ENCODE assay signal across 14 cellular contexts in the genomic region with DNA sequence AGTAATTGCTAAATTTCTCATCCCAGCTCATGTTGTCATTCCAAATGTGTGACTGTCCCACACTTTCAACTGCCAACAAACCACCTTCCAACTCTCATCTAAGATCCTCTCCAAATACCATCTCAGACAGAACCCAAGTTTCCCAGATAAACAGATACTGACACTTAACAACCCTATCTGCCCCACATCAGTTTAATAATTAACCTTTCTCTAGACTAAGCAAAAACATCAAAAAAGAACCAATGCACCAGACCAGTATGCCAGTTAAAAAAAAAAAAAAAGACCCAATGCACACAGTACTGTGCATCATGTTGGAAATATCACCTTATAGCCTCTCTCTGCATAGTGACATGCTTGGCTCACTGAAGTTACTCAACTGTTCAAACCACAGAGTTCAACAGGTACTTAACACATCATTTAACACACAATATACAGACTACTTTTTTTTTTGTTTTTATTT. TPM values are rescaled to one million over a fixed set of nuclear protein-coding genes. Genes with fewer than 3 reads are reported as not detected.
DNase-seq lines count a peak whose midpoint lies in the region; ATAC-seq and TF ChIP-seq lines count a peak whose summit lies in the region.
"Had no signal": no experiment of that assay in that cellular context is flagged by ENCODE, and none has a peak within 500 bp of the region (broad histone marks: within the 10 kb centered on the region; RNA-seq: fewer than 3 reads in every experiment).

No MANE protein-coding gene starts in this region.

- DNase-seq in EH (ENCODE audit: low read depth) (peak; percentile 68), IMR-90 (peak; percentile 18), epithelial cell of prostate (ENCODE audit: low read depth, low spot score) (peak; percentile 60), renal cortical epithelial cell (ENCODE audit: low read depth) (peak; percentile 90), RKO (ENCODE audit: low spot score) (no peak), T-helper 9 cell (no peak)
- DNase-seq in activated T-helper 2 cell treated with anti-CD3 and anti-CD28 coated beads, Interferon-gamma antibody, Interleukin-2, Interleukin-4, amounts not matched to agents 10 μg/mL and 5 μg/mL and 100 μg/mL, durations not matched to agents 14 hours and 24 hours and 36 hours (ENCODE audit: low spot score) = no peak
- DNase-seq: foreskin melanocyte, NCI-H2107, testis had no signal

- TF ChIP-seq RAD21 in IMR-90 (IDR thresholded peaks at IDR 0.05; ENCODE audit: low read length) = no peak

- no peak for TF ChIP-seq CTCF in IMR-90 (conservative IDR thresholded peaks at IDR 0.05; ENCODE audit: low read depth, low read length)

- H2AK5ac ChIP-seq in IMR-90 (ENCODE audit: low read depth, low read length) = no peak overlapping the region

- no peak overlapping the region for H3K56ac ChIP-seq in IMR-90 (ENCODE audit: extremely low read depth, insufficient read depth, low read length)

- H3K9me1 ChIP-seq in IMR-90 (ENCODE audit: insufficient read depth, low read length) = no peaks in the 10 kb centered on the region

- no peaks in the 10 kb centered on the region for H3K9me3 Mint-ChIP-seq in activated T-helper 2 cell treated with anti-CD3 and anti-CD28 coated beads, Interferon-gamma antibody, Interleukin-2, Interleukin-4, amounts not matched to agents 10 μg/mL and 5 μg/mL and 100 μg/mL, durations not matched to agents 14 hours and 24 hours and 36 hours
- H3K9me3 Mint-ChIP-seq: T-helper 1 cell treated with Interleukin-12 subunit alpha and Interleukin-12 subunit beta and Interleukin-4 antibody, amounts not matched to agents 30 μg/mL and 1 μg/mL, for 36 hours had no signal

- peaks cover 57% of the 10 kb centered on the region for H3K4me1 Mint-ChIP-seq in activated T-helper 2 cell treated with anti-CD3 and anti-CD28 coated beads, Interferon-gamma antibody, Interleukin-2, Interleukin-4, amounts not matched to agents 10 μg/mL and 5 μg/mL and 100 μg/mL, durations not matched to agents 14 hours and 24 hours and 36 hours (ENCODE audit: low read depth)

- H3K27ac Mint-ChIP-seq in activated T-helper 2 cell treated with anti-CD3 and anti-CD28 coated beads, Interferon-gamma antibody, Interleukin-2, Interleukin-4, amounts not matched to agents 10 μg/mL and 5 μg/mL and 100 μg/mL, durations not matched to agents 14 hours and 24 hours and 36 hours = no peak overlapping the region
- H3K27ac Mint-ChIP-seq: T-helper 1 cell treated with Interleukin-12 subunit alpha and Interleukin-12 subunit beta and Interleukin-4 antibody, amounts not matched to agents 30 μg/mL and 1 μg/mL, for 36 hours had no signal

- H3K23ac ChIP-seq in IMR-90 (ENCODE audit: low read depth, low read length) = no peak overlapping the region; the same call in 1 of the 2 replicates

- H4K91ac ChIP-seq in IMR-90 (ENCODE audit: insufficient read depth, low read depth, low read length) = no peak overlapping the region

- no peaks in the 10 kb centered on the region for H3K9me3 ChIP-seq in IMR-90 (ENCODE audit: control insufficient read depth, insufficient read depth, low read length)
- H3K9me3 ChIP-seq: testis had no signal

- no peak overlapping the region for H3K18ac ChIP-seq in IMR-90 (ENCODE audit: low read depth, low read length)

- H2AFZ ChIP-seq in IMR-90 (replicated peaks; ENCODE audit: low read length, poor library complexity) = no peak overlapping the region

- no peak overlapping the region for H4K5ac ChIP-seq in IMR-90 (ENCODE audit: low read depth, low read length)

- H2BK15ac ChIP-seq in IMR-90 (ENCODE audit: low read depth, low read length) = no peak overlapping the region

- POLR2A ChIA-PET in IMR-90 (lab: Charles Lee; ENCODE audit: unreplicated experiment) = no interaction called here

- no peak for ATAC-seq in IMR-90 (ENCODE audit: low read depth)
- ATAC-seq: sciatic nerve had no signal

- H3K14ac ChIP-seq in IMR-90 (replicated peaks; ENCODE audit: low read depth, low read length) = no peak overlapping the region

- peaks cover 10% of the 10 kb centered on the region in 2 experiments; a peak in 2 of 4 replicates for H3K79me1 ChIP-seq in IMR-90 (ENCODE audit: low read depth in 1 of 2, low read length in 2 of 2)

- no peaks in the 10 kb centered on the region for H3K27me3 Mint-ChIP-seq in activated T-helper 2 cell treated with anti-CD3 and anti-CD28 coated beads, Interferon-gamma antibody, Interleukin-2, Interleukin-4, amounts not matched to agents 10 μg/mL and 5 μg/mL and 100 μg/mL, durations not matched to agents 14 hours and 24 hours and 36 hours (ENCODE audit: low read depth)

- no TSS peak for BruUV-seq in IMR-90 (replicated peaks; lab: Mats Ljungman, UMichigan)

- H2BK120ac ChIP-seq in IMR-90 (ENCODE audit: low read depth, low read length) = no peak overlapping the region

- no peak overlapping the region for H3K27ac ChIP-seq in IMR-90 (ENCODE audit: insufficient read depth, low read length)
- H3K27ac ChIP-seq in epithelial cell of prostate = no peak overlapping the region
- H3K27ac ChIP-seq: coronary artery, KMS-11, testis had no signal

- dilution Hi-C loops in IMR-90 (cut with HindIII; ENCODE audit: low sequenced_read_pairs, unreplicated experiment) = no loop called here

- H3K4ac ChIP-seq in IMR-90 (ENCODE audit: low read depth, low read length) = no peak overlapping the region

- H4K20me1 ChIP-seq in IMR-90 (ENCODE audit: insufficient read depth, low read length) = no peaks in the 10 kb centered on the region; the same call in 1 of the 2 replicates

- in situ Hi-C loops in IMR-90 (cut with MboI; ENCODE audit: low sequenced_read_pairs) = no loop called here

- CTCF ChIA-PET in IMR-90 (lab: Yijun Ruan, JAX) = no interaction called here

- H2BK5ac ChIP-seq in IMR-90 (ENCODE audit: low read depth, low read length, poor library complexity, severe bottlenecking) = no peak overlapping the region

- H3K4me3 ChIP-seq in IMR-90 (ENCODE audit: insufficient read depth, low read depth, low read length) = no peak overlapping the region
- H3K4me3 ChIP-seq: coronary artery, testis had no signal

- no peak overlapping the region for H4K8ac ChIP-seq in IMR-90 (ENCODE audit: low read depth in 2 of 2, low read length in 2 of 2)

- H3K36me3 Mint-ChIP-seq in activated T-helper 2 cell treated with anti-CD3 and anti-CD28 coated beads, Interferon-gamma antibody, Interleukin-2, Interleukin-4, amounts not matched to agents 10 μg/mL and 5 μg/mL and 100 μg/mL, durations not matched to agents 14 hours and 24 hours and 36 hours (ENCODE audit: low read depth) = peaks cover 6% of the 10 kb centered on the region

- no peak overlapping the region for H3K9ac ChIP-seq in IMR-90 (ENCODE audit: low read depth, low read length)
- H3K9ac ChIP-seq: KMS-11 had no signal

- intact Hi-C loops in IMR-90 (cut with micrococcal nuclease) = no loop called here
- intact Hi-C loops in activated T-helper 2 cell treated with anti-CD3 and anti-CD28 coated beads, Interferon-gamma antibody, Interleukin-2, Interleukin-4, amounts not matched to agents 10 μg/mL and 5 μg/mL and 100 μg/mL, durations not matched to agents 14 hours and 24 hours and 36 hours (cut with micrococcal nuclease) = loop anchor here (5.0 kb wide), 1 partner anchor 108 kb away; no protein-coding TSS in a partner anchor

- H3K36me3 ChIP-seq in IMR-90 (ENCODE audit: control insufficient read depth, insufficient read depth, low read length) = no peaks in the 10 kb centered on the region

- H3K4me1 ChIP-seq in IMR-90 (ENCODE audit: control insufficient read depth, insufficient read depth, low read length) = no peaks in the 10 kb centered on the region

- H2BK20ac ChIP-seq in IMR-90 (ENCODE audit: low read depth, low read length) = no peak overlapping the region

- no peak overlapping the region for H3K4me3 Mint-ChIP-seq in activated T-helper 2 cell treated with anti-CD3 and anti-CD28 coated beads, Interferon-gamma antibody, Interleukin-2, Interleukin-4, amounts not matched to agents 10 μg/mL and 5 μg/mL and 100 μg/mL, durations not matched to agents 14 hours and 24 hours and 36 hours (ENCODE audit: low read depth)
- H3K4me3 Mint-ChIP-seq: T-helper 1 cell treated with Interleukin-12 subunit alpha and Interleukin-12 subunit beta and Interleukin-4 antibody, amounts not matched to agents 30 μg/mL and 1 μg/mL, for 36 hours had no signal

- no peak for TF ChIP-seq POLR2A in IMR-90 (IDR thresholded peaks at IDR 0.05; ENCODE audit: low read depth, low read length)

- H3K27me3 ChIP-seq in IMR-90 (ENCODE audit: control insufficient read depth, insufficient read depth, low read length) = no peaks in the 10 kb centered on the region; the same call in 1 of the 2 replicates
- H3K27me3 ChIP-seq: testis had no signal

- no peak overlapping the region for H2AK9ac ChIP-seq in IMR-90 (replicated peaks; ENCODE audit: low read depth, low read length, poor library complexity)

- H3K4me2 ChIP-seq in IMR-90 (ENCODE audit: low read depth, low read length) = no peak overlapping the region
- H3K4me2 ChIP-seq: KMS-11 had no signal

TF ChIP-seq in IMR-90, 13 proteins besides CTCF, POLR2A, EP300 and RAD21:
- TF ChIP-seq RFX5 (IDR thresholded peaks at IDR 0.05; ENCODE audit: low read depth, low read length) (no peak), MAZ (IDR thresholded peaks at IDR 0.05; ENCODE audit: borderline replicate concordance, low read depth, low read length) (no peak)
- TF ChIP-seq, protein P1, sequence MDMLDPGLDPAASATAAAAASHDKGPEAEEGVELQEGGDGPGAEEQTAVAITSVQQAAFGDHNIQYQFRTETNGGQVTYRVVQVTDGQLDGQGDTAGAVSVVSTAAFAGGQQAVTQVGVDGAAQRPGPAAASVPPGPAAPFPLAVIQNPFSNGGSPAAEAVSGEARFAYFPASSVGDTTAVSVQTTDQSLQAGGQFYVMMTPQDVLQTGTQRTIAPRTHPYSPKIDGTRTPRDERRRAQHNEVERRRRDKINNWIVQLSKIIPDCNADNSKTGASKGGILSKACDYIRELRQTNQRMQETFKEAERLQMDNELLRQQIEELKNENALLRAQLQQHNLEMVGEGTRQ (IDR thresholded peaks at IDR 0.05; ENCODE audit: low read depth, low read length) = no peak

RNA-seq across cellular contexts. Expression of a gene that starts 5.5 kb away (rescaled TPM):
- 1.8 and 3.6 TPM in 2 replicates for total RNA-seq in IMR-90 (2012; rRNA removed)
- 0.92 and 1.0 TPM in 2 replicates for polyA plus RNA-seq in IMR-90 (2012; rRNA removed)
- polyA plus RNA-seq in IMR-90 (2012; cell fraction: cytosol; rRNA removed) = 0.42 and 0.74 TPM in 2 replicates
- 0.25 and 1.2 TPM in 2 replicates for polyA plus RNA-seq in IMR-90 (2012; cell fraction: nucleus; rRNA removed; ENCODE audit: low replicate concordance)
- total RNA-seq in renal cortical epithelial cell = 6.0 and 12.0 TPM in 2 replicates
- 23.4 and 24.3 TPM in 2 replicates for total RNA-seq in activated T-helper 2 cell treated with anti-CD3 and anti-CD28 coated beads, Interferon-gamma antibody, Interleukin-2, Interleukin-4, amounts not matched to agents 10 μg/mL and 5 μg/mL and 100 μg/mL, durations not matched to agents 14 hours and 24 hours and 36 hours

Comparison
In these comparisons a context has a peak if more than half of its experiments do, and no peak if none do; other contexts are left out.
1. DNase-seq: peak in EH (single experiment), IMR-90 (single experiment), epithelial cell of prostate (single experiment) and renal cortical epithelial cell (single experiment); none in RKO (single experiment), activated T-helper 2 cell treated with anti-CD3 and anti-CD28 coated beads, Interferon-gamma antibody, Interleukin-2, Interleukin-4, amounts not matched to agents 10 μg/mL and 5 μg/mL and 100 μg/mL, durations not matched to agents 14 hours and 24 hours and 36 hours (single experiment) and T-helper 9 cell (single experiment).